In the genomic region with DNA sequence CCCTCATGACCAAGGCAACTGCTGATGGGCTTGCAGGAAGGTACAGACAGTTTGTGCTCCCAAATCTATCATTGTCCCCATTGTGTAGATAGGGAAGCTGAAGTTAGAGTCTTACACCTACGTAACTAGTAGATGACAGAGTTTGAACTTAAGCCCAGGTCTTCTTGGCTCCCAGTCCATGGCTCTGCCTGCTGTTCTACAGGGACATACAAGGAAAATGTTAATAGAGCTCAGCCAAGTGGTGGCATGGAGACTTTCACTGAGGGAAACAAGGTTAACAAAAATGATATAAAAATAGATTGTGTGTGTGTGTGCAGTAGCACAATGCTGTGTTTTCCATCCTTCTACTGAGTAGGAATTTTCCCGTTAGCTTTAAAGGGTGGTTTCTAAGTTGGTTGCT, we compare ENCODE assay signal across 5 cellular contexts.
"Had no signal": no experiment of that assay in that cellular context is flagged by ENCODE, and none has a peak within 500 bp of the region (broad histone marks: within the 10 kb centered on the region; RNA-seq: fewer than 3 reads in every experiment).

No MANE protein-coding gene starts in this region.

- H3K4me2 ChIP-seq: GM23338 had no signal

- ATAC-seq: GM23338, HepG2 had no signal

- DNase-seq: H9, HCEC 1CT had no signal

- H3K4me3 ChIP-seq: GM23338 had no signal

- H3K27ac ChIP-seq: HL-60 had no signal

- H2AFZ ChIP-seq: GM23338 had no signal
